ENCODE assay signal across 15 cellular contexts in the genomic region with DNA sequence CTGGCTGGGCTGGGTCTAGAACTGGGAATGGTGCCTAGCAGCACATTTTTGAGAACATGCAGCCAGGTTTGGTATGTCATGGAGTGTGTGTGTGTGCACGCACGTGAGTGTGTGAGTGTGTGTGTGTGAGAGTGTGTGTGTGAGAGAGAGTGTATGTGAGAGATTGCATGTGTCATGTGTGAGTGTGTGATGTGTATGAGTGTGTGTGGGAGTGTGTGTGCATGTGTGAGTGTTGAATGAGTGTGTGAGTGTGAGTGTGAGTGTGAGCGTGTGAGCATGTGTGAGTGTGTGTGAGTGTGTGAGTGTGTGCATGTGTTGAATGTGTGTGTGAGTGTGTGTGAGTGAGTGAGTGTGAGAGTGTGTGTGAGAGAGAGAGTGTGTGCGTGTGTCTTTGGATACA.
DNase-seq lines count a peak whose midpoint lies in the region; ATAC-seq and TF ChIP-seq lines count a peak whose summit lies in the region.
"Had no signal": no experiment of that assay in that cellular context is flagged by ENCODE, and none has a peak within 500 bp of the region (broad histone marks: within the 10 kb centered on the region; RNA-seq: fewer than 3 reads in every experiment).

No MANE protein-coding gene starts in this region.

- peaks cover 1% of the 10 kb centered on the region for H3K36me3 Mint-ChIP-seq in activated naive CD4-positive, alpha-beta T cell treated with anti-CD3 and anti-CD28 coated beads, Interleukin-2, amount 10 ng/mL, durations not matched to agents 7 days and 5 days
- H3K36me3 Mint-ChIP-seq in activated naive CD4-positive, alpha-beta T cell treated with anti-CD3 and anti-CD28 coated beads for 36 hours (ENCODE audit: low read depth): no peaks in the 10 kb centered on the region
- H3K36me3 Mint-ChIP-seq in T-helper 17 cell (ENCODE audit: low read depth): no peaks in the 10 kb centered on the region
- no peaks in the 10 kb centered on the region for H3K36me3 Mint-ChIP-seq in naive thymus-derived CD8-positive, alpha-beta T cell
- H3K36me3 Mint-ChIP-seq in CD8-positive, alpha-beta T cell: no peaks in the 10 kb centered on the region

- H3K4me1 ChIP-seq in DND-41 (ENCODE audit: insufficient read depth, low read length): peaks cover 42% of the 10 kb centered on the region
- peaks cover 21% of the 10 kb centered on the region for H3K4me1 ChIP-seq in CD8-positive, alpha-beta T cell (ENCODE audit: insufficient read depth, low read length)
- H3K4me1 ChIP-seq: HAP-1, SJSA1 had no signal

- H3K4me3 Mint-ChIP-seq in activated naive CD4-positive, alpha-beta T cell treated with anti-CD3 and anti-CD28 coated beads, Interleukin-2, amount 10 ng/mL, durations not matched to agents 7 days and 5 days: no peak overlapping the region
- no peak overlapping the region for H3K4me3 Mint-ChIP-seq in activated naive CD4-positive, alpha-beta T cell treated with anti-CD3 and anti-CD28 coated beads for 36 hours
- no peak overlapping the region for H3K4me3 Mint-ChIP-seq in T-helper 17 cell
- H3K4me3 Mint-ChIP-seq in naive thymus-derived CD8-positive, alpha-beta T cell: peak overlapping the region in 6 of 10 donors; percentile 1 to 81 (median 30)
- no peak overlapping the region for H3K4me3 Mint-ChIP-seq in CD8-positive, alpha-beta T cell

- 0 out of 2 replicates have a peak overlapping the region, but pooled peaks have one; percentile 47 for H2AFZ ChIP-seq in DND-41 (ENCODE audit: low read depth, low read length)

- peaks cover 6% of the 10 kb centered on the region for H3K9me3 Mint-ChIP-seq in activated naive CD4-positive, alpha-beta T cell treated with anti-CD3 and anti-CD28 coated beads, Interleukin-2, amount 10 ng/mL, durations not matched to agents 7 days and 5 days
- H3K9me3 Mint-ChIP-seq in activated naive CD4-positive, alpha-beta T cell treated with anti-CD3 and anti-CD28 coated beads for 36 hours: no peaks in the 10 kb centered on the region
- H3K9me3 Mint-ChIP-seq in naive thymus-derived CD8-positive, alpha-beta T cell: no peaks in the 10 kb centered on the region
- no peaks in the 10 kb centered on the region for H3K9me3 Mint-ChIP-seq in CD8-positive, alpha-beta T cell

- no peak for ATAC-seq in DND-41 (ENCODE audit: insufficient read depth, low read depth)
- ATAC-seq in T-helper 17 cell: no peak
- ATAC-seq in naive thymus-derived CD8-positive, alpha-beta T cell: no peak
- no peak for ATAC-seq in CD8-positive, alpha-beta T cell
- ATAC-seq: Panc1 had no signal

- POLR2A ChIA-PET in naive thymus-derived CD8-positive, alpha-beta T cell (lab: Charles Lee): no interaction called here
- POLR2A ChIA-PET in CD8-positive, alpha-beta T cell (lab: Charles Lee): no interaction called here

- peaks cover 44% of the 10 kb centered on the region for H3K4me1 Mint-ChIP-seq in activated naive CD4-positive, alpha-beta T cell treated with anti-CD3 and anti-CD28 coated beads, Interleukin-2, amount 10 ng/mL, durations not matched to agents 7 days and 5 days
- H3K4me1 Mint-ChIP-seq in activated naive CD4-positive, alpha-beta T cell treated with anti-CD3 and anti-CD28 coated beads for 36 hours (ENCODE audit: low read depth): peaks cover 43% of the 10 kb centered on the region
- H3K4me1 Mint-ChIP-seq in T-helper 17 cell: peaks cover 26% of the 10 kb centered on the region
- H3K4me1 Mint-ChIP-seq in naive thymus-derived CD8-positive, alpha-beta T cell: peaks cover 31 to 46% (median 37%) of the 10 kb centered on the region in 4 donors
- H3K4me1 Mint-ChIP-seq in CD8-positive, alpha-beta T cell (ENCODE audit: low read depth): peaks cover 37% of the 10 kb centered on the region

- DNase-seq in activated naive CD4-positive, alpha-beta T cell treated with anti-CD3 and anti-CD28 coated beads, Interleukin-2, amount 10 ng/mL, durations not matched to agents 7 days and 5 days: no peak
- DNase-seq in activated naive CD4-positive, alpha-beta T cell treated with anti-CD3 and anti-CD28 coated beads for 36 hours: no peak
- DNase-seq in DND-41 (no peak), T-helper 17 cell (no peak), C1 segment of cervical spinal cord (lab: John Stamatoyannopoulos, UW) (no peak), cardiac septum (ENCODE audit: low spot score) (no peak)
- DNase-seq in naive thymus-derived CD8-positive, alpha-beta T cell: no peak
- DNase-seq in CD8-positive, alpha-beta T cell: no peak
- DNase-seq: BE2C, NCI-H1092 treated with DMSO at 0.1 percent for 48 hours, NCI-H2029 treated with DMSO at 0.1 percent for 48 hours, NCI-H446 treated with DMSO at 0.1 percent for 48 hours had no signal

- H3K9me3 ChIP-seq in DND-41 (ENCODE audit: insufficient read depth, low read length, severe bottlenecking) (no peaks in the 10 kb centered on the region), T-helper 17 cell (ENCODE audit: control insufficient read depth, low read length, poor library complexity, severe bottlenecking) (no peaks in the 10 kb centered on the region)
- no peaks in the 10 kb centered on the region for H3K9me3 ChIP-seq in CD8-positive, alpha-beta T cell (ENCODE audit: low read length)
- H3K9me3 ChIP-seq: BE2C, HAP-1, SJSA1 had no signal

- peaks cover 8% of the 10 kb centered on the region for H3K27me3 Mint-ChIP-seq in activated naive CD4-positive, alpha-beta T cell treated with anti-CD3 and anti-CD28 coated beads, Interleukin-2, amount 10 ng/mL, durations not matched to agents 7 days and 5 days
- no peaks in the 10 kb centered on the region for H3K27me3 Mint-ChIP-seq in activated naive CD4-positive, alpha-beta T cell treated with anti-CD3 and anti-CD28 coated beads for 36 hours (ENCODE audit: low read depth)
- peaks cover 5% of the 10 kb centered on the region for H3K27me3 Mint-ChIP-seq in T-helper 17 cell
- no peaks in the 10 kb centered on the region for H3K27me3 Mint-ChIP-seq in naive thymus-derived CD8-positive, alpha-beta T cell
- H3K27me3 Mint-ChIP-seq in CD8-positive, alpha-beta T cell (ENCODE audit: low read depth): no peaks in the 10 kb centered on the region

- no peak overlapping the region for H3K9ac ChIP-seq in DND-41 (ENCODE audit: low read depth, low read length)

- no peaks in the 10 kb centered on the region for H4K20me1 ChIP-seq in DND-41 (ENCODE audit: insufficient read depth, low read length)

- TF ChIP-seq CTCF in DND-41 (IDR thresholded peaks at IDR 0.05; ENCODE audit: borderline replicate concordance, extremely low read depth, low read length, poor library complexity, severe bottlenecking): no peak
- TF ChIP-seq CTCF in CD8-positive, alpha-beta T cell (IDR thresholded peaks at IDR 0.05): no peak

- H3K27me3 ChIP-seq in DND-41 (ENCODE audit: insufficient read depth, low read length, poor library complexity): no peaks in the 10 kb centered on the region
- no peaks in the 10 kb centered on the region for H3K27me3 ChIP-seq in CD8-positive, alpha-beta T cell (ENCODE audit: insufficient read depth, low read length)
- H3K27me3 ChIP-seq: BE2C had no signal

- peak overlapping the region; percentile 65 for H3K27ac ChIP-seq in DND-41 (ENCODE audit: low read length)
- H3K27ac ChIP-seq in CD8-positive, alpha-beta T cell (ENCODE audit: low read depth, low read length): no peak overlapping the region
- H3K27ac ChIP-seq: SJSA1 had no signal

- peak overlapping the region; percentile 25; the same call in 1 of the 2 replicates for H3K4me2 ChIP-seq in DND-41 (ENCODE audit: insufficient read depth, low read length)

- H3K79me2 ChIP-seq in DND-41 (ENCODE audit: insufficient read depth, low read length): no peaks in the 10 kb centered on the region

- no peak overlapping the region for H3K4me3 ChIP-seq in DND-41 (ENCODE audit: low read depth in 1 of 2, low read length in 2 of 2)
- H3K4me3 ChIP-seq in CD8-positive, alpha-beta T cell (ENCODE audit: low read depth, low read length): no peak overlapping the region
- H3K4me3 ChIP-seq: HAP-1, SJSA1 had no signal

- H3K27ac Mint-ChIP-seq in activated naive CD4-positive, alpha-beta T cell treated with anti-CD3 and anti-CD28 coated beads, Interleukin-2, amount 10 ng/mL, durations not matched to agents 7 days and 5 days: peak overlapping the region; percentile 2
- no peak overlapping the region for H3K27ac Mint-ChIP-seq in activated naive CD4-positive, alpha-beta T cell treated with anti-CD3 and anti-CD28 coated beads for 36 hours
- H3K27ac Mint-ChIP-seq in T-helper 17 cell: peak overlapping the region; percentile 0
- H3K27ac Mint-ChIP-seq in naive thymus-derived CD8-positive, alpha-beta T cell: peak overlapping the region in 9 of 10 donors; percentile 3 to 75 (median 47)
- no peak overlapping the region for H3K27ac Mint-ChIP-seq in CD8-positive, alpha-beta T cell

- CTCF ChIA-PET in activated naive CD4-positive, alpha-beta T cell treated with anti-CD3 and anti-CD28 coated beads, Interleukin-2, amount 10 ng/mL, durations not matched to agents 7 days and 5 days (lab: Charles Lee): no interaction called here
- CTCF ChIA-PET in activated naive CD4-positive, alpha-beta T cell treated with anti-CD3 and anti-CD28 coated beads for 36 hours (lab: Charles Lee): no interaction called here
- CTCF ChIA-PET in CD8-positive, alpha-beta T cell (lab: Charles Lee): no interaction called here

- intact Hi-C loops in activated naive CD4-positive, alpha-beta T cell treated with anti-CD3 and anti-CD28 coated beads for 36 hours (cut with micrococcal nuclease): no loop called here
- intact Hi-C loops in CD8-positive, alpha-beta T cell (cut with DNase I, micrococcal nuclease): no loop called here
- intact Hi-C loops in cardiac septum (cut with DNase I): no loop called here

- no peaks in the 10 kb centered on the region for H3K36me3 ChIP-seq in DND-41 (ENCODE audit: insufficient read depth, low read length)
- no peaks in the 10 kb centered on the region for H3K36me3 ChIP-seq in CD8-positive, alpha-beta T cell (ENCODE audit: insufficient read depth, low read length)
- H3K36me3 ChIP-seq: BE2C, HAP-1, SJSA1 had no signal

Comparison
In these comparisons a context has a peak if more than half of its experiments do, and no peak if none do; other contexts are left out.
1. H3K27ac Mint-ChIP-seq: peak in activated naive CD4-positive, alpha-beta T cell treated with anti-CD3 and anti-CD28 coated beads, Interleukin-2, amount 10 ng/mL, durations not matched to agents 7 days and 5 days (single experiment), T-helper 17 cell (single experiment) and naive thymus-derived CD8-positive, alpha-beta T cell (9 of 10); none in activated naive CD4-positive, alpha-beta T cell treated with anti-CD3 and anti-CD28 coated beads for 36 hours (single experiment) and CD8-positive, alpha-beta T cell (single experiment).
2. H3K4me3 Mint-ChIP-seq: peak in naive thymus-derived CD8-positive, alpha-beta T cell (6 of 10); none in activated naive CD4-positive, alpha-beta T cell treated with anti-CD3 and anti-CD28 coated beads, Interleukin-2, amount 10 ng/mL, durations not matched to agents 7 days and 5 days (single experiment), activated naive CD4-positive, alpha-beta T cell treated with anti-CD3 and anti-CD28 coated beads for 36 hours (single experiment), T-helper 17 cell (single experiment) and CD8-positive, alpha-beta T cell (single experiment).